In the genomic region with DNA sequence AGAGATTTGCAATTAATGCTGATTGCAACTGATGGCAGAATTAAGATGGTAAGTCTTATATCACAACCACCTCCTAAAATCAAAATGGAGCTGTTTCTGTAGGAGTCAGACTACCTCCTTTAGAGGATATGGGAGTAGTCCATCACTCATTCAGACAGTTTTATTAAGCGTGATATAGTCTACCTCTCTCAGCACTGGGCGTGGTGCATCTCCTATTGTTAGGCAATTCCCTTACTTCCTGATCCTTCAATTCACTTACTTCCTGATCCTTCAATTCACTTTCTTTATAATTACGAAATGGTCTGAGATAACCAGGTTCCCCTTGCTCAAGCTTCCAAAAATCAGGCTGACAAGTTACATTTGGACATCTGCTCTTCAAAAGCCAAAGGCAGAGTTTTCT, we compare ENCODE assay signal across 14 cellular contexts. TPM values are rescaled to one million over a fixed set of nuclear protein-coding genes. Genes with fewer than 3 reads are reported as not detected.
A peak's percentile ranks its signal among the peaks of the same experiment; 100 is the strongest.
DNase-seq lines count a peak whose midpoint lies in the region; ATAC-seq and TF ChIP-seq lines count a peak whose summit lies in the region.
"Had no signal": no experiment of that assay in that cellular context is flagged by ENCODE, and none has a peak within 500 bp of the region (broad histone marks: within the 10 kb centered on the region; RNA-seq: fewer than 3 reads in every experiment).

No MANE protein-coding gene starts in this region.

- peak overlapping the region; percentile 67 for H3K4me2 ChIP-seq in HCT116 (ENCODE audit: low read length)

- TF ChIP-seq RAD21 in HCT116 (IDR thresholded peaks at IDR 0.05; ENCODE audit: low read depth): peak; percentile 11; the same call in 1 of the 2 replicates

- no TSS peak for BruUV-seq in HCT116 (replicated peaks; lab: Mats Ljungman, UMichigan)

- intact Hi-C loops in HCT116 (cut with micrococcal nuclease): no loop called here

- POLR2A ChIA-PET in HCT116 (lab: Charles Lee): no interaction called here

- H3K27ac ChIP-seq in HCT116 (ENCODE audit: low read depth, low read length) (peak overlapping the region; percentile 19; the same call in 1 of the 2 replicates), skeletal muscle tissue (ENCODE audit: low read depth, low read length) (peak overlapping the region; percentile 75)

- H3K79me2 ChIP-seq in HCT116 (ENCODE audit: insufficient read depth, low read length): peaks cover 11% of the 10 kb centered on the region; the same call in 1 of the 2 replicates

- H3K9me2 ChIP-seq in HCT116 (ENCODE audit: insufficient read depth): no peaks in the 10 kb centered on the region

- CTCF ChIA-PET in HCT116 (lab: Charles Lee): no interaction called here

- no peak overlapping the region for H2AFZ ChIP-seq in HCT116 (ENCODE audit: low read depth, low read length, poor library complexity, severe bottlenecking)

- no peak for TF ChIP-seq CTCF in HCT116 (IDR thresholded peaks at IDR 0.05 in 2 of 3, conservative IDR thresholded peaks at IDR 0.05 in 1 of 3; ENCODE audit: borderline replicate concordance in 1 of 3, insufficient read depth in 1 of 3, low read depth in 2 of 3, low read length in 2 of 3)
- TF ChIP-seq CTCF in fibroblast of pulmonary artery (IDR thresholded peaks at IDR 0.05; ENCODE audit: low read length, missing control alignments): no peak

- H3K9me3 ChIP-seq in HCT116 (ENCODE audit: control insufficient read depth in 1 of 2, insufficient read depth in 1 of 2, low read depth in 1 of 2, low read length in 2 of 2): no peaks in the 10 kb centered on the region
- H3K9me3 ChIP-seq in skeletal muscle tissue (ENCODE audit: control insufficient read depth in 3 of 3, low read length in 3 of 3): no peaks in the 10 kb centered on the region
- H3K9me3 ChIP-seq: thoracic aorta had no signal

- H3K36me3 ChIP-seq in HCT116 (ENCODE audit: control insufficient read depth in 1 of 2, insufficient read depth in 2 of 2, low read length in 2 of 2) (no peaks in the 10 kb centered on the region), skeletal muscle tissue (ENCODE audit: control insufficient read depth in 3 of 3, insufficient read depth in 3 of 3, low read length in 3 of 3) (no peaks in the 10 kb centered on the region)
- H3K36me3 ChIP-seq: thoracic aorta had no signal

- DNase-seq in HCT116 (ENCODE audit: low read depth, low spot score) (no peak), NOMO-1 treated with DMSO at 0.1 percent for 48 hours (lab: John Stamatoyannopoulos, UW; ENCODE audit: unreplicated experiment) (peak; percentile 82), fibroblast of pulmonary artery (ENCODE audit: low read depth) (peak; percentile 49), putamen (ENCODE audit: low spot score) (no peak), NCI-H2171 (lab: John Stamatoyannopoulos, UW) (no peak)
- no peak for DNase-seq in stimulated activated CD4-positive, alpha-beta T cell treated with anti-CD3 and anti-CD28 coated beads, Interleukin-2, amount 100 ng/mL, for 48 hours
- DNase-seq: activated CD8-positive, alpha-beta memory T cell treated with anti-CD3 and anti-CD28 coated beads, Interleukin-2, amount 50 U/mL, for 4 hours; DND-41; H9; NCI-H2081 treated with DMSO at 0.1 percent for 48 hours; stimulated activated CD4-positive, alpha-beta T cell treated with anti-CD3 and anti-CD28 coated beads, Interleukin-4, amount 100 ng/mL, for 4 hours had no signal

- H3K4me1 ChIP-seq in HCT116 (ENCODE audit: control insufficient read depth in 1 of 2, insufficient read depth in 2 of 2, low read length in 2 of 2) (peaks cover 33 to 58% of the 10 kb centered on the region in 2 experiments), skeletal muscle tissue (ENCODE audit: control insufficient read depth in 3 of 3, insufficient read depth in 3 of 3, low read length in 3 of 3) (peaks cover 36 to 51% (median 44%) of the 10 kb centered on the region in 3 donors)

- H3K9ac ChIP-seq in HCT116 (ENCODE audit: low read length) (peak overlapping the region; percentile 23; the same call in 1 of the 2 replicates), skeletal muscle tissue (ENCODE audit: low read depth in 1 of 3, low read length in 3 of 3) (no peak overlapping the region)

- no peaks in the 10 kb centered on the region for H3K27me3 ChIP-seq in HCT116 (ENCODE audit: insufficient read depth, low read length)
- H3K27me3 ChIP-seq in skeletal muscle tissue (ENCODE audit: control insufficient read depth in 3 of 3, insufficient read depth in 3 of 3, low read length in 3 of 3): no peaks in the 10 kb centered on the region

- no peaks in the 10 kb centered on the region for H4K20me1 ChIP-seq in HCT116 (ENCODE audit: insufficient read depth)

- ATAC-seq in HCT116: peak; percentile 61; the same call in 1 of the 2 replicates
- ATAC-seq in GM19324 (IDR thresholded peaks at IDR 0.05; ENCODE audit: low FRiP score, unreplicated experiment): no peak

- H3K4me3 ChIP-seq in HCT116 (replicated peaks in 1 of 2; ENCODE audit: low read depth in 1 of 2, low read length in 2 of 2) (peak overlapping the region in 1 of 2 experiments; percentile 24; a peak in 1 of 4 replicates), fibroblast of pulmonary artery (replicated peaks; ENCODE audit: low read depth, low read length) (no peak overlapping the region), skeletal muscle tissue (ENCODE audit: low read length in 3 of 3) (no peak overlapping the region)
- H3K4me3 ChIP-seq: thoracic aorta had no signal

- TF ChIP-seq POLR2A in HCT116 (IDR thresholded peaks at IDR 0.05; ENCODE audit: borderline replicate concordance, extremely low read depth, insufficient read depth, insufficient read length): no peak

- RAD21 ChIA-PET in HCT116 (lab: Charles Lee; ENCODE audit: low non-redundant PET in 1 of 2, low total read pairs in 2 of 2, uncharacterized antibody in 2 of 2, unreplicated experiment in 2 of 2): no interaction called here

TF ChIP-seq in HCT116, 20 proteins besides CTCF, POLR2A, EP300 and RAD21 (continues in another document):
- peak; percentile 91 for TF ChIP-seq CEBPB (IDR thresholded peaks at IDR 0.05; ENCODE audit: low read depth)
- no peak for TF ChIP-seq EZH2 (IDR thresholded peaks at IDR 0.05)
- no peak for TF ChIP-seq TCF7L2 (IDR thresholded peaks at IDR 0.05; ENCODE audit: borderline replicate concordance, extremely low read depth, insufficient read depth, insufficient read length)
- TF ChIP-seq SRF (IDR thresholded peaks at IDR 0.05; ENCODE audit: low read depth): no peak
- TF ChIP-seq POLR2AphosphoS5 (IDR thresholded peaks at IDR 0.05; ENCODE audit: low read depth, low read length): no peak
- peak; percentile 66 for TF ChIP-seq SP1 (IDR thresholded peaks at IDR 0.05; ENCODE audit: low read depth)
- TF ChIP-seq JUND (IDR thresholded peaks at IDR 0.05): peak; percentile 24; the same call in 1 of the 2 replicates
- TF ChIP-seq, protein P1, sequence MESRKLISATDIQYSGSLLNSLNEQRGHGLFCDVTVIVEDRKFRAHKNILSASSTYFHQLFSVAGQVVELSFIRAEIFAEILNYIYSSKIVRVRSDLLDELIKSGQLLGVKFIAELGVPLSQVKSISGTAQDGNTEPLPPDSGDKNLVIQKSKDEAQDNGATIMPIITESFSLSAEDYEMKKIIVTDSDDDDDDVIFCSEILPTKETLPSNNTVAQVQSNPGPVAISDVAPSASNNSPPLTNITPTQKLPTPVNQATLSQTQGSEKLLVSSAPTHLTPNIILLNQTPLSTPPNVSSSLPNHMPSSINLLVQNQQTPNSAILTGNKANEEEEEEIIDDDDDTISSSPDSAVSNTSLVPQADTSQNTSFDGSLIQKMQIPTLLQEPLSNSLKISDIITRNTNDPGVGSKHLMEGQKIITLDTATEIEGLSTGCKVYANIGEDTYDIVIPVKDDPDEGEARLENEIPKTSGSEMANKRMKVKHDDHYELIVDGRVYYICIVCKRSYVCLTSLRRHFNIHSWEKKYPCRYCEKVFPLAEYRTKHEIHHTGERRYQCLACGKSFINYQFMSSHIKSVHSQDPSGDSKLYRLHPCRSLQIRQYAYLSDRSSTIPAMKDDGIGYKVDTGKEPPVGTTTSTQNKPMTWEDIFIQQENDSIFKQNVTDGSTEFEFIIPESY (IDR thresholded peaks at IDR 0.05; ENCODE audit: extremely low read depth, insufficient replicate concordance, low read length): no peak
- TF ChIP-seq ELF1 (IDR thresholded peaks at IDR 0.05; ENCODE audit: borderline replicate concordance, low read depth): no peak; the same call in 1 of the 2 replicates
- TF ChIP-seq FOSL1 (IDR thresholded peaks at IDR 0.05; ENCODE audit: low read depth): 0 out of 2 replicates have a peak, but pooled peaks have one; percentile 19
- TF ChIP-seq, protein P2, sequence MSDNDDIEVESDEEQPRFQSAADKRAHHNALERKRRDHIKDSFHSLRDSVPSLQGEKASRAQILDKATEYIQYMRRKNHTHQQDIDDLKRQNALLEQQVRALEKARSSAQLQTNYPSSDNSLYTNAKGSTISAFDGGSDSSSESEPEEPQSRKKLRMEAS (IDR thresholded peaks at IDR 0.05): no peak
- TF ChIP-seq EGR1 (IDR thresholded peaks at IDR 0.05; ENCODE audit: low read depth): no peak
- no peak for TF ChIP-seq SIN3A (IDR thresholded peaks at IDR 0.05; ENCODE audit: low read depth)
- no peak for TF ChIP-seq ZNF274 (IDR thresholded peaks at IDR 0.05; ENCODE audit: low read depth, low read length)
- TF ChIP-seq YY1 (IDR thresholded peaks at IDR 0.05; ENCODE audit: extremely low read depth, insufficient replicate concordance, low read depth, low read length): no peak
- no peak for TF ChIP-seq ZFX (IDR thresholded peaks at IDR 0.05)
- 0 out of 2 replicates have a peak, but pooled peaks have one; percentile 28 for TF ChIP-seq CBX3 (IDR thresholded peaks at IDR 0.05; ENCODE audit: low read depth)
- no peak for TF ChIP-seq EZH2phosphoT487 (IDR thresholded peaks at IDR 0.05; ENCODE audit: borderline replicate concordance)
- TF ChIP-seq, protein P3, sequence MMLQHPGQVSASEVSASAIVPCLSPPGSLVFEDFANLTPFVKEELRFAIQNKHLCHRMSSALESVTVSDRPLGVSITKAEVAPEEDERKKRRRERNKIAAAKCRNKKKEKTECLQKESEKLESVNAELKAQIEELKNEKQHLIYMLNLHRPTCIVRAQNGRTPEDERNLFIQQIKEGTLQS (IDR thresholded peaks at IDR 0.05): no peak

RNA-seq across cellular contexts. Expression of a gene that starts 31.9 kb away (rescaled TPM):
- total RNA-seq in HCT116 (2021; ENCODE audit: unreplicated experiment) (15.9 TPM), skeletal muscle tissue (4.7 TPM)
- polyA plus RNA-seq in HCT116 (2012): 8.1 and 8.6 TPM in 2 replicates

Comparison
In these comparisons a context has a peak if more than half of its experiments do, and no peak if none do; other contexts are left out.
1. DNase-seq: peak in NOMO-1 treated with DMSO at 0.1 percent for 48 hours (single experiment) and fibroblast of pulmonary artery (single experiment); none in HCT116 (single experiment), putamen (single experiment), stimulated activated CD4-positive, alpha-beta T cell treated with anti-CD3 and anti-CD28 coated beads, Interleukin-2, amount 100 ng/mL, for 48 hours (0 of 2) and NCI-H2171 (single experiment).